ENCODE assay signal across 22 cellular contexts in the genomic region with DNA sequence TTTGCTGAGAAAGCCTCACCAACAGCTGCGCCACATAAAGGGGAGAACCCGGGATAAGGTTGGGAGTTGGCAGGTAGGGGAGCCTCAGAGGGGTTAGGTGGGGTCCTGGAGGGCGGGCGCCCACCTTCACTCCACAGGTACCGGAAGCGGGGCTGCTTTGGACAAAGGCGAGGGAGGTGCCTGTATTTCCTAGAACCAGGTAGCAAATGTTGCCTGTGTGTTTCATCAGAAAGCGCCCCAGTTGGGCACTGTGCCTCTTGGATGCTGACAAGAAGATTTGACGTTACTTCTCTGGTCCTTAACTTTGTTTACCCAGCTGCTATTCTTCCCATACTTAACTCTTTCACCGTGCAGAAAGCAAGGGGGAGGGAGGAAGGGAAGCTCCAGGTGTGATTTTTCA.
A peak's percentile ranks its signal among the peaks of the same experiment; 100 is the strongest.
DNase-seq lines count a peak whose midpoint lies in the region; ATAC-seq and TF ChIP-seq lines count a peak whose summit lies in the region.
"Had no signal": no experiment of that assay in that cellular context is flagged by ENCODE, and none has a peak within 500 bp of the region (broad histone marks: within the 10 kb centered on the region; RNA-seq: fewer than 3 reads in every experiment).

No MANE protein-coding gene starts in this region.

- peaks cover 42% of the 10 kb centered on the region for H3K27me3 Mint-ChIP-seq in type B pancreatic cell

- H3K27me3 ChIP-seq in dorsolateral prefrontal cortex = peaks cover 0 to 43% (median 7%) of the 10 kb centered on the region in 45 donors
- H3K27me3 ChIP-seq: BE2C had no signal

- H3K36me3 Mint-ChIP-seq in type B pancreatic cell = no peaks in the 10 kb centered on the region
- H3K36me3 Mint-ChIP-seq: CD4-positive, CD25-positive, alpha-beta regulatory T cell; T-cell had no signal

- H3K9me3 Mint-ChIP-seq in type B pancreatic cell = no peaks in the 10 kb centered on the region
- H3K9me3 Mint-ChIP-seq: CD4-positive, CD25-positive, alpha-beta regulatory T cell; T-cell had no signal

- no peak overlapping the region for H3K4me3 ChIP-seq in dorsolateral prefrontal cortex

- ATAC-seq in left lobe of liver = no peak
- ATAC-seq: SK-N-SH treated with all-trans-retinoic acid at 6 μM for 48 hours, T-cell had no signal

- intact Hi-C loops in dorsolateral prefrontal cortex (cut with DNase I) = loop anchor here (2.0 to 10.0 kb wide), 6 partner anchors 70 to 916 kb away; partner anchors contain the start of gene ZNF536 (in 1 of the 2)

- peak overlapping the region in 30 of 59 donors; percentile 6 to 84 (median 76) for H3K27ac ChIP-seq in dorsolateral prefrontal cortex

- H3K4me3 Mint-ChIP-seq in type B pancreatic cell = no peak overlapping the region
- H3K4me3 Mint-ChIP-seq: CD4-positive, CD25-positive, alpha-beta regulatory T cell; T-cell had no signal

- peaks cover 29% of the 10 kb centered on the region for H3K4me1 Mint-ChIP-seq in type B pancreatic cell (ENCODE audit: unreplicated experiment)
- H3K4me1 Mint-ChIP-seq: CD4-positive, CD25-positive, alpha-beta regulatory T cell; T-cell had no signal

- no peak for TF ChIP-seq CTCF in dorsolateral prefrontal cortex (IDR thresholded peaks at IDR 0.05 in 54 of 56, conservative IDR thresholded peaks at IDR 0.05 in 2 of 56; ENCODE audit: low read depth in 1 of 56, partially characterized antibody in 56 of 56)
- TF ChIP-seq CTCF in type B pancreatic cell (conservative IDR thresholded peaks at IDR 0.05) = no peak

- DNase-seq in NCI-H2171 treated with DMSO at 0.1 percent for 48 hours (lab: John Stamatoyannopoulos, UW) = peak; percentile 30
- no peak for DNase-seq in NCI-H2171 (lab: John Stamatoyannopoulos, UW)
- peak; percentile 85 for DNase-seq in NCI-H1105 treated with DMSO at 0.1 percent for 48 hours (lab: John Stamatoyannopoulos, UW)
- DNase-seq in dorsolateral prefrontal cortex = no peak
- peak; percentile 59 for DNase-seq in type B pancreatic cell (ENCODE audit: extremely low spot score, unreplicated experiment)
- no peak for DNase-seq in dermis blood vessel endothelial cell
- no peak for DNase-seq in left lobe of liver (ENCODE audit: low spot score)
- DNase-seq: BE2C; Caco-2; CD4-positive, CD25-positive, alpha-beta regulatory T cell; GF-D8; GOT3; KG1; NCI-H146; NCI-H2029 treated with DMSO at 0.1 percent for 48 hours; NCI-H446; NCI-H526 treated with DMSO at 0.1 percent for 48 hours; OCI-M1; RPMI8226; SHP77 treated with DMSO at 0.1 percent for 48 hours; T-cell had no signal

- H3K27ac Mint-ChIP-seq in type B pancreatic cell = no peak overlapping the region
- H3K27ac Mint-ChIP-seq: CD4-positive, CD25-positive, alpha-beta regulatory T cell; T-cell had no signal

Comparison
In these comparisons a context has a peak if more than half of its experiments do, and no peak if none do; other contexts are left out.
1. DNase-seq: peak in NCI-H2171 treated with DMSO at 0.1 percent for 48 hours (single experiment), NCI-H1105 treated with DMSO at 0.1 percent for 48 hours (single experiment) and type B pancreatic cell (single experiment); none in NCI-H2171 (single experiment), dorsolateral prefrontal cortex (0 of 10), dermis blood vessel endothelial cell (single experiment) and left lobe of liver (single experiment).